31 cellular contexts compared by ENCODE assay signal in genomic region chr5:33334829-33335228, GRCh38.
"Had no signal": no experiment of that assay in that cellular context is flagged by ENCODE, and none has a peak within 500 bp of the region (broad histone marks: within the 10 kb centered on the region; RNA-seq: fewer than 3 reads in every experiment).

No MANE protein-coding gene starts in this region.

- H3K27me3 ChIP-seq: body of pancreas, esophagus squamous epithelium, gastroesophageal sphincter had no signal

- FAIRE-seq: colon had no signal

- DNase-seq: activated B cell treated with CpG ODN at 0.5 μM for 24 hours; activated CD4-positive, alpha-beta T cell treated with anti-CD3 and anti-CD28 coated beads for 48 hours; activated CD4-positive, alpha-beta T cell treated with anti-CD3 and anti-CD28 coated beads, Interleukin-2, amount 50 U/mL, for 1 hour; activated CD4-positive, alpha-beta T cell treated with anti-CD3 and anti-CD28 coated beads, Interleukin-2, amount 50 U/mL, for 48 hours; activated CD8-positive, alpha-beta memory T cell treated with anti-CD3 and anti-CD28 coated beads for 24 hours; activated CD8-positive, alpha-beta T cell treated with anti-CD3 and anti-CD28 coated beads for 36 hours; activated gamma-delta T cell; activated naive CD4-positive, alpha-beta T cell; activated naive CD4-positive, alpha-beta T cell treated with anti-CD3 and anti-CD28 coated beads, Interleukin-2, amount 10 ng/mL, durations not matched to agents 7 days and 5 days; activated naive CD8-positive, alpha-beta T cell treated with anti-CD3 and anti-CD28 coated beads, Interleukin-2, amount 10 ng/mL, durations not matched to agents 7 days and 5 days; activated T-cell treated with anti-CD3 and anti-CD28 coated beads, Interleukin-2, amount 50 U/mL, for 1 hour; activated T-cell treated with anti-CD3 and anti-CD28 coated beads, Interleukin-2, amount 50 U/mL, for 48 hours; amniotic stem cell; anterior cingulate cortex; body of pancreas; caudate nucleus; cortex of kidney; dermis blood vessel endothelial cell; effector CD4-positive, alpha-beta T cell; effector memory CD8-positive, alpha-beta T cell; erythroblast; esophagus squamous epithelium; foreskin melanocyte; T-helper 1 cell; T-helper 17 cell; T1000; WERI-Rb-1 had no signal

- ATAC-seq: activated CD4-positive, CD25-positive, alpha-beta regulatory T cell treated with anti-CD3 and anti-CD28 coated beads, Interleukin-2, amount 50 U/mL, for 24 hours; activated CD8-positive, alpha-beta T cell treated with anti-CD3 and anti-CD28 coated beads for 36 hours; activated naive CD4-positive, alpha-beta T cell treated with anti-CD3 and anti-CD28 coated beads, Interleukin-2, amount 50 U/mL, for 72 hours; body of pancreas; effector memory CD8-positive, alpha-beta T cell; gastroesophageal sphincter; T-helper 17 cell had no signal

- H3K9me3 ChIP-seq: body of pancreas, esophagus squamous epithelium, gastroesophageal sphincter had no signal

- H3K4me3 ChIP-seq: body of pancreas, esophagus squamous epithelium, gastroesophageal sphincter had no signal

- H3K27ac ChIP-seq: body of pancreas, esophagus squamous epithelium, gastroesophageal sphincter, WERI-Rb-1 had no signal

- H3K36me3 ChIP-seq: esophagus squamous epithelium, gastroesophageal sphincter, WERI-Rb-1 had no signal

- H3K4me1 ChIP-seq: body of pancreas had no signal
